Comparison of ENCODE assay signal across 1 cellular context in the genomic region with DNA sequence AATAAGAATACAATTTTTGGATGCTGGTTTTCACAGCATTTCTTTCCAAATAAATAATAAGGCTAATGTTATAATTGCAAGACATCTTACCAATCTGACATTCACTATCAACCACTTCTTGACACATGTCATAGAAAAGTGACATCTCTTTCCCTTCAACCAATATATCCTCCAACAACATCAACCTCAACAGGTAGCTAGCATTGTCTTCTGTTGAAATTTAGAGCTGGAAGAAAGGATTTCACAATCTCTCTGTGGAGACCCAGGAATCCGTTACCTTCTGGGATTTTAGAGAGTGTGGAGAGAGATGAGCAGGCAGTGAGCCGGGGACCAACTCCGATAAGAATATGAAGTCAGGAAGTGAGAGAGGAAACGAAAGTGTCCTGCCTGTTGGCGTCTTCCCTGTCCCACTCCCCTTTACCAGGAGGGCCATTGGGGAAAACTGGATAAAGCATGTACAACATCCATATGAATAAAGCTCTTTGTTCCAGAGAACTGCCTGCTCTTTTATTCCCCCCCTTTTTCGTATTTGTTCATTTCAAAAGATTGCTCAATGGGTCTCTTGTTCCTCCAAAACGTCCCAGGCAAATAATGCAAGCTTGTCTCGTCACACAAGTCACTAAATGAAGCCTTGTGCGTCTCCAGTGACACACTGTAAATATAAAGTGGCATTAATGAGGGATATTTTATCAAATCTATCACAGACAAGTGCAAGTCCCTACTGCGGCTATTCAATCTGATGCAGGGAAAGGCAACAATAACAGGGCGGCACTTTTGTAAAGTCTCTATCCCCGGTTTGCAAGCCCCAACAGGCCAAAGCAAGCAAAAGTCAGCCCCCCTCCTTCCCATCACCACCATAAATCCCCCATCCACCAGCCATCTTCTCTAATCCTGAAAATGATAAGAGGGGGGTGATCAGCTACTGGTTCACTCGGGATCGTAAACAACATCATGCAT.
TF ChIP-seq lines count a peak whose summit lies in the region.

No MANE protein-coding gene starts in this region.

TF ChIP-seq in HepG2, 621 proteins besides CTCF, POLR2A, EP300 and RAD21 (continued from another document and continues in another):
- TF ChIP-seq, protein P1, sequence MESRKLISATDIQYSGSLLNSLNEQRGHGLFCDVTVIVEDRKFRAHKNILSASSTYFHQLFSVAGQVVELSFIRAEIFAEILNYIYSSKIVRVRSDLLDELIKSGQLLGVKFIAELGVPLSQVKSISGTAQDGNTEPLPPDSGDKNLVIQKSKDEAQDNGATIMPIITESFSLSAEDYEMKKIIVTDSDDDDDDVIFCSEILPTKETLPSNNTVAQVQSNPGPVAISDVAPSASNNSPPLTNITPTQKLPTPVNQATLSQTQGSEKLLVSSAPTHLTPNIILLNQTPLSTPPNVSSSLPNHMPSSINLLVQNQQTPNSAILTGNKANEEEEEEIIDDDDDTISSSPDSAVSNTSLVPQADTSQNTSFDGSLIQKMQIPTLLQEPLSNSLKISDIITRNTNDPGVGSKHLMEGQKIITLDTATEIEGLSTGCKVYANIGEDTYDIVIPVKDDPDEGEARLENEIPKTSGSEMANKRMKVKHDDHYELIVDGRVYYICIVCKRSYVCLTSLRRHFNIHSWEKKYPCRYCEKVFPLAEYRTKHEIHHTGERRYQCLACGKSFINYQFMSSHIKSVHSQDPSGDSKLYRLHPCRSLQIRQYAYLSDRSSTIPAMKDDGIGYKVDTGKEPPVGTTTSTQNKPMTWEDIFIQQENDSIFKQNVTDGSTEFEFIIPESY (CRISPR knock-in tag; IDR thresholded peaks at IDR 0.05): no peak
- no peak for TF ChIP-seq ZNF367 (CRISPR knock-in tag; IDR thresholded peaks at IDR 0.05; ENCODE audit: borderline replicate concordance)
- TF ChIP-seq MTF2 (CRISPR knock-in tag; IDR thresholded peaks at IDR 0.05; ENCODE audit: borderline replicate concordance): no peak
- no peak for TF ChIP-seq ZMYM2 (CRISPR knock-in tag; IDR thresholded peaks at IDR 0.05)
- TF ChIP-seq ZMYM4 (CRISPR knock-in tag; IDR thresholded peaks at IDR 0.05): 0 out of 2 replicates have a peak, but pooled peaks have one; percentile 54
- no peak for TF ChIP-seq ZC3H4 (CRISPR knock-in tag; IDR thresholded peaks at IDR 0.05; ENCODE audit: borderline replicate concordance)
- no peak for TF ChIP-seq DRAP1 (CRISPR knock-in tag; IDR thresholded peaks at IDR 0.05)
- TF ChIP-seq, protein P2, sequence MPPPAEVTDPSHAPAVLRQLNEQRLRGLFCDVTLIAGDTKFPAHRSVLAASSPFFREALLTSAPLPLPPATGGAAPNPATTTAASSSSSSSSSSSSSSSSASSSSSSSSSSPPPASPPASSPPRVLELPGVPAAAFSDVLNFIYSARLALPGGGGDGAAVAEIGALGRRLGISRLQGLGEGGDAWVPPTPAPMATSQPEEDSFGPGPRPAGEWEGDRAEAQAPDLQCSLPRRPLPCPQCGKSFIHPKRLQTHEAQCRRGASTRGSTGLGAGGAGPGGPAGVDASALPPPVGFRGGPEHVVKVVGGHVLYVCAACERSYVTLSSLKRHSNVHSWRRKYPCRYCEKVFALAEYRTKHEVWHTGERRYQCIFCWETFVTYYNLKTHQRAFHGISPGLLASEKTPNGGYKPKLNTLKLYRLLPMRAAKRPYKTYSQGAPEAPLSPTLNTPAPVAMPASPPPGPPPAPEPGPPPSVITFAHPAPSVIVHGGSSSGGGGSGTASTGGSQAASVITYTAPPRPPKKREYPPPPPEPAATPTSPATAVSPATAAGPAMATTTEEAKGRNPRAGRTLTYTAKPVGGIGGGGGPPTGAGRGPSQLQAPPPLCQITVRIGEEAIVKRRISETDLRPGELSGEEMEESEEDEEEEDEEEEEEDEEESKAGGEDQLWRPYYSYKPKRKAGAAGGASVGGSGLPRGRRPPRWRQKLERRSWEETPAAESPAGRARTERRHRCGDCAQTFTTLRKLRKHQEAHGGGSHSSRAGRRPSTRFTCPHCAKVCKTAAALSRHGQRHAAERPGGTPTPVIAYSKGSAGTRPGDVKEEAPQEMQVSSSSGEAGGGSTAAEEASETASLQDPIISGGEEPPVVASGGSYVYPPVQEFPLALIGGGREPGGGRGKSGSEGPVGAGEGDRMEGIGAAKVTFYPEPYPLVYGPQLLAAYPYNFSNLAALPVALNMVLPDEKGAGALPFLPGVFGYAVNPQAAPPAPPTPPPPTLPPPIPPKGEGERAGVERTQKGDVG (CRISPR knock-in tag; IDR thresholded peaks at IDR 0.05; ENCODE audit: borderline replicate concordance): no peak
- no peak for TF ChIP-seq ZNF230 (CRISPR knock-in tag; IDR thresholded peaks at IDR 0.05)
- no peak for TF ChIP-seq ZNF329 (CRISPR knock-in tag; IDR thresholded peaks at IDR 0.05; ENCODE audit: low read depth)
- TF ChIP-seq NFE2 (CRISPR knock-in tag; IDR thresholded peaks at IDR 0.05): no peak
- 0 out of 2 replicates have a peak, but pooled peaks have one; percentile 37 for TF ChIP-seq ZNF878 (CRISPR knock-in tag; IDR thresholded peaks at IDR 0.05)
- TF ChIP-seq FIP1L1 (IDR thresholded peaks at IDR 0.05; ENCODE audit: borderline replicate concordance, insufficient read depth, low read depth, low read length): no peak
- peak; percentile 30; the same call in 1 of the 2 replicates for TF ChIP-seq ARID3A (IDR thresholded peaks at IDR 0.05; ENCODE audit: low read depth, low read length)
- TF ChIP-seq FOSL2 (CRISPR knock-in tag; IDR thresholded peaks at IDR 0.05): no peak
- TF ChIP-seq ZNF790 (CRISPR knock-in tag; IDR thresholded peaks at IDR 0.05; ENCODE audit: borderline replicate concordance): no peak
- no peak; the same call in 1 of the 2 replicates for TF ChIP-seq ZBTB7A (CRISPR knock-in tag; IDR thresholded peaks at IDR 0.05)
- TF ChIP-seq CENPX (CRISPR knock-in tag; IDR thresholded peaks at IDR 0.05): no peak
- no peak for TF ChIP-seq ZNF672 (CRISPR knock-in tag; IDR thresholded peaks at IDR 0.05)
- no peak for TF ChIP-seq ZNF253 (CRISPR knock-in tag; IDR thresholded peaks at IDR 0.05; ENCODE audit: borderline replicate concordance)
- no peak for TF ChIP-seq TBL1XR1 (IDR thresholded peaks at IDR 0.05; ENCODE audit: borderline replicate concordance, low read length, partially characterized antibody)
- no peak for TF ChIP-seq RFXANK (CRISPR knock-in tag; IDR thresholded peaks at IDR 0.05)
- TF ChIP-seq SMYD3 (CRISPR knock-in tag; IDR thresholded peaks at IDR 0.05): no peak
- TF ChIP-seq, protein P3, sequence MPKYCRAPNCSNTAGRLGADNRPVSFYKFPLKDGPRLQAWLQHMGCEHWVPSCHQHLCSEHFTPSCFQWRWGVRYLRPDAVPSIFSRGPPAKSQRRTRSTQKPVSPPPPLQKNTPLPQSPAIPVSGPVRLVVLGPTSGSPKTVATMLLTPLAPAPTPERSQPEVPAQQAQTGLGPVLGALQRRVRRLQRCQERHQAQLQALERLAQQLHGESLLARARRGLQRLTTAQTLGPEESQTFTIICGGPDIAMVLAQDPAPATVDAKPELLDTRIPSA (CRISPR knock-in tag; IDR thresholded peaks at IDR 0.05; ENCODE audit: borderline replicate concordance): no peak
- TF ChIP-seq ZNF225 (CRISPR knock-in tag; IDR thresholded peaks at IDR 0.05): no peak
- TF ChIP-seq ETV5 (CRISPR knock-in tag; IDR thresholded peaks at IDR 0.05; ENCODE audit: borderline replicate concordance): peak; percentile 44; the same call in 1 of the 2 replicates
- TF ChIP-seq, protein P4, sequence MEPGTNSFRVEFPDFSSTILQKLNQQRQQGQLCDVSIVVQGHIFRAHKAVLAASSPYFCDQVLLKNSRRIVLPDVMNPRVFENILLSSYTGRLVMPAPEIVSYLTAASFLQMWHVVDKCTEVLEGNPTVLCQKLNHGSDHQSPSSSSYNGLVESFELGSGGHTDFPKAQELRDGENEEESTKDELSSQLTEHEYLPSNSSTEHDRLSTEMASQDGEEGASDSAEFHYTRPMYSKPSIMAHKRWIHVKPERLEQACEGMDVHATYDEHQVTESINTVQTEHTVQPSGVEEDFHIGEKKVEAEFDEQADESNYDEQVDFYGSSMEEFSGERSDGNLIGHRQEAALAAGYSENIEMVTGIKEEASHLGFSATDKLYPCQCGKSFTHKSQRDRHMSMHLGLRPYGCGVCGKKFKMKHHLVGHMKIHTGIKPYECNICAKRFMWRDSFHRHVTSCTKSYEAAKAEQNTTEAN (CRISPR knock-in tag; conservative IDR thresholded peaks at IDR 0.05): no peak
- TF ChIP-seq DNMT3B (CRISPR knock-in tag; conservative IDR thresholded peaks at IDR 0.05): no peak
- peak; percentile 38; the same call in 1 of the 2 replicates for TF ChIP-seq ZKSCAN8 (CRISPR knock-in tag; IDR thresholded peaks at IDR 0.05; ENCODE audit: borderline replicate concordance)
- peak; percentile 87 for TF ChIP-seq ASH2L (IDR thresholded peaks at IDR 0.05; ENCODE audit: insufficient read length, low read depth, low read length)
- no peak for TF ChIP-seq SNAPC2 (CRISPR knock-in tag; IDR thresholded peaks at IDR 0.05)
- peak; percentile 40; the same call in 1 of the 2 replicates for TF ChIP-seq SP5 (CRISPR knock-in tag; IDR thresholded peaks at IDR 0.05; ENCODE audit: borderline replicate concordance, low read depth)
- no peak for TF ChIP-seq ZNF20 (CRISPR knock-in tag; IDR thresholded peaks at IDR 0.05)
- no peak for TF ChIP-seq CHCHD3 (CRISPR knock-in tag; IDR thresholded peaks at IDR 0.05)
- no peak for TF ChIP-seq MED13 (CRISPR knock-in tag; IDR thresholded peaks at IDR 0.05)
- no peak for TF ChIP-seq ZNF777 (CRISPR knock-in tag; IDR thresholded peaks at IDR 0.05)
- TF ChIP-seq ZNF274 (CRISPR knock-in tag; IDR thresholded peaks at IDR 0.05): no peak
- TF ChIP-seq ZNF703 (CRISPR knock-in tag; IDR thresholded peaks at IDR 0.05; ENCODE audit: borderline replicate concordance): no peak
- no peak for TF ChIP-seq GZF1 (CRISPR knock-in tag; IDR thresholded peaks at IDR 0.05)
- TF ChIP-seq, protein P5, sequence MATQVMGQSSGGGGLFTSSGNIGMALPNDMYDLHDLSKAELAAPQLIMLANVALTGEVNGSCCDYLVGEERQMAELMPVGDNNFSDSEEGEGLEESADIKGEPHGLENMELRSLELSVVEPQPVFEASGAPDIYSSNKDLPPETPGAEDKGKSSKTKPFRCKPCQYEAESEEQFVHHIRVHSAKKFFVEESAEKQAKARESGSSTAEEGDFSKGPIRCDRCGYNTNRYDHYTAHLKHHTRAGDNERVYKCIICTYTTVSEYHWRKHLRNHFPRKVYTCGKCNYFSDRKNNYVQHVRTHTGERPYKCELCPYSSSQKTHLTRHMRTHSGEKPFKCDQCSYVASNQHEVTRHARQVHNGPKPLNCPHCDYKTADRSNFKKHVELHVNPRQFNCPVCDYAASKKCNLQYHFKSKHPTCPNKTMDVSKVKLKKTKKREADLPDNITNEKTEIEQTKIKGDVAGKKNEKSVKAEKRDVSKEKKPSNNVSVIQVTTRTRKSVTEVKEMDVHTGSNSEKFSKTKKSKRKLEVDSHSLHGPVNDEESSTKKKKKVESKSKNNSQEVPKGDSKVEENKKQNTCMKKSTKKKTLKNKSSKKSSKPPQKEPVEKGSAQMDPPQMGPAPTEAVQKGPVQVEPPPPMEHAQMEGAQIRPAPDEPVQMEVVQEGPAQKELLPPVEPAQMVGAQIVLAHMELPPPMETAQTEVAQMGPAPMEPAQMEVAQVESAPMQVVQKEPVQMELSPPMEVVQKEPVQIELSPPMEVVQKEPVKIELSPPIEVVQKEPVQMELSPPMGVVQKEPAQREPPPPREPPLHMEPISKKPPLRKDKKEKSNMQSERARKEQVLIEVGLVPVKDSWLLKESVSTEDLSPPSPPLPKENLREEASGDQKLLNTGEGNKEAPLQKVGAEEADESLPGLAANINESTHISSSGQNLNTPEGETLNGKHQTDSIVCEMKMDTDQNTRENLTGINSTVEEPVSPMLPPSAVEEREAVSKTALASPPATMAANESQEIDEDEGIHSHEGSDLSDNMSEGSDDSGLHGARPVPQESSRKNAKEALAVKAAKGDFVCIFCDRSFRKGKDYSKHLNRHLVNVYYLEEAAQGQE (IDR thresholded peaks at IDR 0.05; ENCODE audit: borderline replicate concordance in 1 of 2, low read depth in 1 of 2, low read length in 2 of 2): no peak
- TF ChIP-seq KDM1A (CRISPR knock-in tag; IDR thresholded peaks at IDR 0.05): no peak
- no peak for TF ChIP-seq DR1 (CRISPR knock-in tag; IDR thresholded peaks at IDR 0.05)
- TF ChIP-seq, protein P6, sequence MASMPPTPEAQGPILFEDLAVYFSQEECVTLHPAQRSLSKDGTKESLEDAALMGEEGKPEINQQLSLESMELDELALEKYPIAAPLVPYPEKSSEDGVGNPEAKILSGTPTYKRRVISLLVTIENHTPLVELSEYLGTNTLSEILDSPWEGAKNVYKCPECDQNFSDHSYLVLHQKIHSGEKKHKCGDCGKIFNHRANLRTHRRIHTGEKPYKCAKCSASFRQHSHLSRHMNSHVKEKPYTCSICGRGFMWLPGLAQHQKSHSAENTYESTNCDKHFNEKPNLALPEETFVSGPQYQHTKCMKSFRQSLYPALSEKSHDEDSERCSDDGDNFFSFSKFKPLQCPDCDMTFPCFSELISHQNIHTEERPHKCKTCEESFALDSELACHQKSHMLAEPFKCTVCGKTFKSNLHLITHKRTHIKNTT (CRISPR knock-in tag; IDR thresholded peaks at IDR 0.05): no peak
